ENCODE assay signal across 6 cellular contexts in genomic region chr16:57796014-57796413, GRCh38. TPM values are rescaled to one million over a fixed set of nuclear protein-coding genes. Genes with fewer than 3 reads are reported as not detected.
DNase-seq lines count a peak whose midpoint lies in the region; ATAC-seq, FAIRE-seq and TF ChIP-seq lines count a peak whose summit lies in the region.
"Not testable (repeated sequence)": the region's sequence is repeated elsewhere in the genome, so short reads cannot be mapped to it uniquely, and the experiment has no call there.

No MANE protein-coding gene starts in this region.

- WGBS in K562 (ENCODE audit: insufficient coverage, low coverage, missing lambda C conversion rate): 81% methylated on average over 5 of the region's 5 CpGs
- 84 to 90% methylated on average over 5 of the region's 5 CpGs for WGBS in esophagus, 2 donors
- WGBS in HepG2 (ENCODE audit: low lambda C conversion rate): 98% methylated on average over 5 of the region's 5 CpGs
- 95% methylated on average over 5 of the region's 5 CpGs for WGBS in mesenchymal stem cell
- 78 to 89% (median 85%) methylated on average over 5 of the region's 5 CpGs for WGBS in stomach, 5 donors

- not testable (repeated sequence) for ATAC-seq in K562, HepG2

- not testable (repeated sequence) for TF ChIP-seq EP300 in K562 (IDR thresholded peaks at IDR 0.05; ENCODE audit: low read length); HepG2 (IDR thresholded peaks at IDR 0.05; ENCODE audit: low read depth in 2 of 2, low read length in 2 of 2); HepG2 (CRISPR knock-in tag; IDR thresholded peaks at IDR 0.05; ENCODE audit: borderline replicate concordance); stomach (IDR thresholded peaks at IDR 0.05)

- not testable (repeated sequence) for H3K18ac ChIP-seq in mesenchymal stem cell (ENCODE audit: low read depth in 1 of 2, low read length in 2 of 2)

- not testable (repeated sequence) for H3K14ac ChIP-seq in mesenchymal stem cell (ENCODE audit: low read length in 2 of 2)

- peak overlapping the region; percentile 100 for H3K4me2 ChIP-seq in PC-9
- not testable (repeated sequence) for H3K4me2 ChIP-seq in K562 (ENCODE audit: insufficient read depth, low read length)
- peak overlapping the region; percentile 87 for H3K4me2 ChIP-seq in HepG2 (ENCODE audit: low read depth, low read length)
- peak overlapping the region; percentile 87 for H3K4me2 ChIP-seq in mesenchymal stem cell (ENCODE audit: low read length, poor library complexity, severe bottlenecking)

- in situ Hi-C loops in K562 (cut with MboI); HepG2 (cut with HindIII; ENCODE audit: extremely low pct_ligation_motif_present, low pct_unique_long_range_greater_than_20kb): not testable (repeated sequence)

- not testable (repeated sequence) for FAIRE-seq in K562 (lab: Jason Lieb, UNC); HepG2 (lab: Jason Lieb, UNC)

- DNase-seq in PC-9; K562 (ENCODE audit: extremely low read depth in 1 of 4, low spot score in 3 of 4); HepG2 (ENCODE audit: low spot score); mesenchymal stem cell; stomach: not testable (repeated sequence)

- intact Hi-C loops in PC-9 (cut with micrococcal nuclease; ENCODE audit: unreplicated experiment): loop anchor here (2.0 kb wide), 1 partner anchor 203 kb away; no protein-coding TSS in a partner anchor
- intact Hi-C loops in K562 (cut with micrococcal nuclease): not testable (repeated sequence)
- intact Hi-C loops in HepG2 (cut with micrococcal nuclease; ENCODE audit: unreplicated experiment): loop anchor here (5.0 kb wide), 2 partner anchors 46 to 206 kb away; partner anchors contain the start of genes USB1 and ZNF319
- intact Hi-C loops in stomach (cut with DNase I; ENCODE audit: low total_unique reads): loop anchor here (10.0 kb wide), 1 partner anchor 69 kb away; no protein-coding TSS in a partner anchor

- not testable (repeated sequence) for TF ChIP-seq CTCF in PC-9 (conservative IDR thresholded peaks at IDR 0.05); K562 (IDR thresholded peaks at IDR 0.05 in 2 of 3, conservative IDR thresholded peaks at IDR 0.05 in 1 of 3; ENCODE audit: insufficient read depth in 2 of 3, low read depth in 1 of 3, low read length in 3 of 3); HepG2 (CRISPR knock-in tag; IDR thresholded peaks at IDR 0.05); stomach (IDR thresholded peaks at IDR 0.05)

- not testable (repeated sequence) for H3K9me2 ChIP-seq in PC-9 (ENCODE audit: insufficient read depth)

- not testable (repeated sequence) for TF ChIP-seq RAD21 in K562 (CRISPR knock-in tag; conservative IDR thresholded peaks at IDR 0.05 in 1 of 2, IDR thresholded peaks at IDR 0.05 in 1 of 2)
- TF ChIP-seq RAD21 in HepG2 (CRISPR knock-in tag; IDR thresholded peaks at IDR 0.05): 0 out of 2 replicates have a peak, but pooled peaks have one; percentile 8

- H3K27ac ChIP-seq in PC-9: peak overlapping the region; percentile 96
- not testable (repeated sequence) for H3K27ac ChIP-seq in K562 (ENCODE audit: extremely low read depth, low read depth, low read length); esophagus (ENCODE audit: low read depth in 2 of 2, low read length in 1 of 2); HepG2 (ENCODE audit: extremely low read length, insufficient read depth, low read length)
- H3K27ac ChIP-seq in mesenchymal stem cell (ENCODE audit: low read length, poor library complexity, severe bottlenecking): peak overlapping the region; percentile 67
- H3K27ac ChIP-seq in stomach: peak overlapping the region in 4 of 5 donors; percentile 41 to 82 (median 53)

- H2AFZ ChIP-seq in PC-9; K562 (ENCODE audit: low read depth, low read length); HepG2 (ENCODE audit: low read length); mesenchymal stem cell (ENCODE audit: low read depth, low read length): not testable (repeated sequence)

- H3K9me3 ChIP-seq in PC-9 (ENCODE audit: insufficient read depth, low read depth); K562 (replicated peaks; ENCODE audit: control insufficient read depth, insufficient read depth, low read depth, low read length); esophagus (ENCODE audit: control insufficient read depth in 2 of 2, insufficient read depth in 1 of 2, low read depth in 1 of 2, low read length in 1 of 2); HepG2 (ENCODE audit: low read length); mesenchymal stem cell (ENCODE audit: control insufficient read depth, low read length); stomach: not testable (repeated sequence)

- H3K9ac ChIP-seq in K562 (ENCODE audit: insufficient read depth in 1 of 2, low read depth in 2 of 2, low read length in 2 of 2); HepG2 (ENCODE audit: insufficient read depth, low read depth, low read length); mesenchymal stem cell (ENCODE audit: low read length): not testable (repeated sequence)

- peak overlapping the region; percentile 46 for H4K8ac ChIP-seq in mesenchymal stem cell (ENCODE audit: low read length)

- POLR2A ChIA-PET in PC-9 (lab: Charles Lee; ENCODE audit: unreplicated experiment): not testable (repeated sequence)
- POLR2A ChIA-PET in K562 (lab: Yijun Ruan, JAX): interaction anchor here (3.5 kb wide), 1 partner anchor 11 kb away, joined by 15 read pairs; no protein-coding TSS in a partner anchor
- POLR2A ChIA-PET in HepG2 (lab: Yijun Ruan, JAX): interaction anchor here (1.2 to 12.4 kb wide), 4 partner anchors 11 to 31 kb away, joined by 6 to 141 read pairs (median 16); no protein-coding TSS in a partner anchor

- not testable (repeated sequence) for H2BK15ac ChIP-seq in mesenchymal stem cell (ENCODE audit: low read depth, poor library complexity, severe bottlenecking)

- H3K4me1 ChIP-seq in PC-9 (replicated peaks; ENCODE audit: insufficient read depth) (peaks cover 58% of the 10 kb centered on the region), K562 (replicated peaks in 1 of 2; ENCODE audit: control insufficient read depth in 2 of 2, insufficient read depth in 2 of 2, low read length in 2 of 2) (peaks cover 29 to 45% of the 10 kb centered on the region in 2 experiments), esophagus (ENCODE audit: control insufficient read depth in 2 of 2, insufficient read depth in 2 of 2, low read length in 1 of 2) (peaks cover 6 to 14% of the 10 kb centered on the region in 2 donors), HepG2 (ENCODE audit: insufficient read depth, low read length) (peaks cover 72% of the 10 kb centered on the region), mesenchymal stem cell (ENCODE audit: control insufficient read depth, insufficient read depth, low read depth, low read length) (peaks cover 38% of the 10 kb centered on the region), stomach (peaks cover 31 to 64% (median 55%) of the 10 kb centered on the region in 4 donors)

- H2BK5ac ChIP-seq in mesenchymal stem cell (ENCODE audit: low read depth, low read length, poor library complexity, severe bottlenecking): not testable (repeated sequence)

- H2BK120ac ChIP-seq in mesenchymal stem cell (ENCODE audit: low read depth, low read length): not testable (repeated sequence)

- BruUV-seq in PC-9 (replicated peaks; lab: Mats Ljungman, UMichigan); K562 (replicated peaks; lab: Mats Ljungman, UMichigan); HepG2 (replicated peaks; lab: Mats Ljungman, UMichigan): not testable (repeated sequence)

- H3K36me3 ChIP-seq in PC-9 (ENCODE audit: low read depth): peaks cover 20% of the 10 kb centered on the region
- H3K36me3 ChIP-seq in K562 (ENCODE audit: control insufficient read depth, insufficient read depth, low read length): peaks cover 75% of the 10 kb centered on the region
- not testable (repeated sequence) for H3K36me3 ChIP-seq in esophagus (ENCODE audit: control insufficient read depth in 2 of 2, insufficient read depth in 2 of 2, low read length in 1 of 2)
- H3K36me3 ChIP-seq in HepG2 (replicated peaks in 1 of 2; ENCODE audit: control insufficient read depth in 1 of 2, insufficient read depth in 2 of 2, low read length in 2 of 2): peaks cover 22 to 26% of the 10 kb centered on the region in 2 experiments; a peak in 4 of 5 replicates
- peaks cover 28 to 52% of the 10 kb centered on the region in 2 experiments for H3K36me3 ChIP-seq in mesenchymal stem cell (ENCODE audit: control insufficient read depth in 1 of 2, insufficient read depth in 2 of 2, low read depth in 1 of 2, low read length in 2 of 2)
- H3K36me3 ChIP-seq in stomach: peaks cover 0 to 56% (median 47%) of the 10 kb centered on the region in 4 donors

- not testable (repeated sequence) for H4K20me1 ChIP-seq in PC-9 (ENCODE audit: insufficient read depth); K562 (replicated peaks; ENCODE audit: control insufficient read depth, insufficient read depth, low read length); HepG2 (ENCODE audit: insufficient read depth, low read length)

- H3K4me3 ChIP-seq in PC-9: peak overlapping the region; percentile 72; the same call in 1 of the 2 replicates
- not testable (repeated sequence) for H3K4me3 ChIP-seq in K562; HepG2 (replicated peaks in 1 of 3; ENCODE audit: insufficient read depth in 1 of 3, low read depth in 2 of 3, low read length in 3 of 3); mesenchymal stem cell (ENCODE audit: insufficient read depth in 1 of 2, low read depth in 1 of 2, low read length in 2 of 2)
- H3K4me3 ChIP-seq in esophagus (ENCODE audit: low read depth in 1 of 2, low read length in 2 of 2): peak overlapping the region; percentile 4 to 50
- H3K4me3 ChIP-seq in stomach: peak overlapping the region in 1 of 4 donors; percentile 62

- TF ChIP-seq POLR2A in K562 (conservative IDR thresholded peaks at IDR 0.05); HepG2 (IDR thresholded peaks at IDR 0.05; ENCODE audit: insufficient read depth in 1 of 2, low read depth in 2 of 2, low read length in 2 of 2); stomach (IDR thresholded peaks at IDR 0.05): not testable (repeated sequence)

- H3K4ac ChIP-seq in mesenchymal stem cell (ENCODE audit: low read depth in 1 of 2, low read length in 2 of 2): not testable (repeated sequence)

- CTCF ChIA-PET in PC-9 (lab: Charles Lee): interaction anchor here (1.0 to 1.3 kb wide), 3 partner anchors 37 to 75 kb away, joined by 3 to 5 read pairs (median 5); no protein-coding TSS in a partner anchor
- CTCF ChIA-PET in K562 (lab: Yijun Ruan, JAX; ENCODE audit: low intra/inter-chr PET ratio): interaction anchor here (0.7 kb wide), 1 partner anchor 67 kb away, joined by 3 read pairs; no protein-coding TSS in a partner anchor
- CTCF ChIA-PET in HepG2 (lab: Yijun Ruan, JAX; ENCODE audit: low intra/inter-chr PET ratio, low total read pairs): not testable (repeated sequence)

- not testable (repeated sequence) for H3K9me1 ChIP-seq in K562 (ENCODE audit: control insufficient read depth, insufficient read depth, low read length)

- H2AK5ac ChIP-seq in mesenchymal stem cell (ENCODE audit: low read length, severe bottlenecking): peak overlapping the region; percentile 79

- H2BK12ac ChIP-seq in mesenchymal stem cell (ENCODE audit: low read length in 2 of 2): not testable (repeated sequence)

- peaks cover 50% of the 10 kb centered on the region for H3K79me2 ChIP-seq in PC-9 (ENCODE audit: low read depth)
- peaks cover 36% of the 10 kb centered on the region for H3K79me2 ChIP-seq in K562 (ENCODE audit: control insufficient read depth, insufficient read depth, low read length)
- peaks cover 33% of the 10 kb centered on the region for H3K79me2 ChIP-seq in HepG2 (ENCODE audit: insufficient read depth, low read length)

- peaks cover 38% of the 10 kb centered on the region for H3F3A ChIP-seq in PC-9 (ENCODE audit: insufficient read depth, low read depth)

- H4K91ac ChIP-seq in mesenchymal stem cell (ENCODE audit: low read length): not testable (repeated sequence)

- H3K79me1 ChIP-seq in mesenchymal stem cell (replicated peaks; ENCODE audit: low read length, poor library complexity, severe bottlenecking): not testable (repeated sequence)

- not testable (repeated sequence) for H3K23ac ChIP-seq in mesenchymal stem cell (ENCODE audit: low read length in 2 of 2)

- not testable (repeated sequence) for H3K27me3 ChIP-seq in PC-9 (ENCODE audit: insufficient read depth, low read depth); K562 (ENCODE audit: control insufficient read depth in 2 of 2, insufficient read depth in 2 of 2, low read length in 2 of 2); esophagus (ENCODE audit: control insufficient read depth in 1 of 2, insufficient read depth in 2 of 2, low read length in 2 of 2); HepG2 (ENCODE audit: control insufficient read depth in 1 of 2, insufficient read depth in 2 of 2, low read length in 2 of 2); mesenchymal stem cell (ENCODE audit: control insufficient read depth in 1 of 2, insufficient read depth in 1 of 2, low read length in 2 of 2); stomach

RNA-seq across cellular contexts. Expression of gene KIFC3, which starts 6.3 kb away (rescaled TPM):
- total RNA-seq in PC-9 (2021) (52.5 and 65.5 TPM in 2 replicates), K562 (2014; rRNA removed) (103 and 106 TPM in 2 replicates), K562 (2014; rRNA removed; fragmentation: Illumina TruSeq; extraction: Trizol) (19.0 and 22.9 TPM in 2 replicates), K562 (2015; rRNA removed; fragmentation: Illumina TruSeq; extraction: Trizol) (26.2 and 28.4 TPM in 2 replicates), K562 (2021) (94.5 and 105 TPM in 2 replicates), HepG2 (2016; rRNA removed; fragmentation: Illumina TruSeq; extraction: Trizol) (30.0 and 45.3 TPM in 2 replicates), stomach (100 to 1,000 TPM in 1 of 5 donors, 10 to 100 TPM in 3, 1 to 10 TPM in 1; 2.3 to 249 (median 40.0) TPM)
- total RNA-seq in K562 (2011; cell fraction: chromatin; rRNA removed; ENCODE audit: low replicate concordance): 164 and 411 TPM in 2 replicates
- 182 and 194 TPM in 2 replicates for total RNA-seq in K562 (2011; cell fraction: nucleolus; rRNA removed)
- 159 and 191 TPM in 2 replicates for total RNA-seq in K562 (2011; cell fraction: nucleoplasm; rRNA removed)
- polyA plus RNA-seq in K562 (2011; rRNA removed) (53.3 and 63.5 TPM in 2 replicates), K562 (2014; fragmentation: Illumina TruSeq; extraction: Trizol) (20.2 and 47.1 TPM in 2 replicates), K562 (2014; fragmentation: Nextera tagmentation; extraction: Ambion mirVana) (under 1 TPM; 0.23 to 0.96 TPM), K562 (2014; rRNA removed) (78.1 and 80.3 TPM in 2 replicates), esophagus (10 to 100 TPM; 21.9 to 65.1 TPM), HepG2 (2011; rRNA removed) (42.1 and 70.6 TPM in 2 replicates), stomach (10 to 100 TPM; 21.1 to 46.6 (median 22.1) TPM)
- polyA plus RNA-seq in K562 (2011; cell fraction: cytosol; rRNA removed): 55.1 and 112 TPM in 2 replicates
- polyA plus RNA-seq in K562 (2011; cell fraction: nucleus; rRNA removed): 117 and 212 TPM in 2 replicates
- polyA plus RNA-seq in K562 (2012): 52.0 and 117 TPM in 2 replicates
- polyA minus RNA-seq in K562 (2011; rRNA and poly(A)+ RNA removed): 30.1 and 42.3 TPM in 2 replicates
- 44.9 and 52.3 TPM in 2 replicates for polyA minus RNA-seq in K562 (2011; cell fraction: cytosol; rRNA and poly(A)+ RNA removed)
- polyA minus RNA-seq in K562 (2011; cell fraction: nucleus; rRNA and poly(A)+ RNA removed): 83.2 and 86.6 TPM in 2 replicates
- total RNA-seq in HepG2 (2016; cell fraction: cytosol; rRNA removed; fragmentation: Illumina TruSeq; extraction: Trizol; ENCODE audit: low read depth): 11.2 and 13.3 TPM in 2 replicates
- total RNA-seq in HepG2 (2016; cell fraction: insoluble cytoplasmic fraction; rRNA removed; fragmentation: Illumina TruSeq; extraction: Trizol): 26.2 and 45.1 TPM in 2 replicates
- total RNA-seq in HepG2 (2016; cell fraction: membrane; rRNA removed; fragmentation: Illumina TruSeq; extraction: Trizol): 23.6 and 24.3 TPM in 2 replicates
- 39.1 and 45.8 TPM in 2 replicates for total RNA-seq in HepG2 (2016; cell fraction: nucleus; rRNA removed; fragmentation: Illumina TruSeq; extraction: Trizol)
- 43.4 and 59.0 TPM in 2 replicates for polyA plus RNA-seq in HepG2 (2011; cell fraction: cytosol; rRNA removed)
- 225 and 236 TPM in 2 replicates for polyA plus RNA-seq in HepG2 (2011; cell fraction: nucleus; rRNA removed)
- 21.3 and 43.4 TPM in 2 replicates for polyA plus RNA-seq in HepG2 (2012)
- polyA plus RNA-seq in HepG2 (2016; cell fraction: cytosol; fragmentation: Illumina TruSeq; extraction: Trizol; ENCODE audit: low read depth): 14.4 and 14.6 TPM in 2 replicates
- polyA plus RNA-seq in HepG2 (2016; cell fraction: insoluble cytoplasmic fraction; fragmentation: Illumina TruSeq; extraction: Trizol; ENCODE audit: low read depth): 20.2 and 24.5 TPM in 2 replicates
- polyA plus RNA-seq in HepG2 (2016; cell fraction: membrane; fragmentation: Illumina TruSeq; extraction: Trizol; ENCODE audit: low read depth): 13.8 and 19.9 TPM in 2 replicates
- 79.4 and 80.8 TPM in 2 replicates for polyA plus RNA-seq in HepG2 (2016; cell fraction: nucleus; fragmentation: Illumina TruSeq; extraction: Trizol; ENCODE audit: insufficient read depth, low read depth)
- 132 and 141 TPM in 2 replicates for polyA minus RNA-seq in HepG2 (2011; rRNA and poly(A)+ RNA removed; ENCODE audit: low replicate concordance)
- 31.9 and 33.7 TPM in 2 replicates for polyA minus RNA-seq in HepG2 (2011; cell fraction: cytosol; rRNA and poly(A)+ RNA removed)
- 94.9 and 117 TPM in 2 replicates for polyA minus RNA-seq in HepG2 (2011; cell fraction: nucleus; rRNA and poly(A)+ RNA removed)
- polyA plus RNA-seq in mesenchymal stem cell (2013, experiment 1 of 2): 28.1 TPM
- polyA plus RNA-seq in mesenchymal stem cell (2013, experiment 2 of 2): 25.8 TPM
